ENCODE assay signal across 17 cellular contexts in genomic region chr9:114307323-114308250, GRCh38. TPM values are rescaled to one million over a fixed set of nuclear protein-coding genes. Genes with fewer than 3 reads are reported as not detected.
DNase-seq lines count a peak whose midpoint lies in the region; ATAC-seq and TF ChIP-seq lines count a peak whose summit lies in the region.
"Had no signal": no experiment of that assay in that cellular context is flagged by ENCODE, and none has a peak within 500 bp of the region (broad histone marks: within the 10 kb centered on the region; RNA-seq: fewer than 3 reads in every experiment).

No MANE protein-coding gene starts in this region.

- no peak overlapping the region for H3K4me2 ChIP-seq in osteoblast (ENCODE audit: insufficient read depth, low read length)
- H3K4me2 ChIP-seq: PC-9 had no signal

- no peaks in the 10 kb centered on the region for H3K27me3 ChIP-seq in colonic mucosa
- H3K27me3 ChIP-seq in osteoblast (ENCODE audit: insufficient read depth, low read length) = no peaks in the 10 kb centered on the region
- no peaks in the 10 kb centered on the region for H3K27me3 ChIP-seq in left ventricle myocardium inferior (ENCODE audit: low read depth)
- H3K27me3 ChIP-seq: right atrium auricular region, transverse colon had no signal

- H3K79me2 ChIP-seq in osteoblast (ENCODE audit: insufficient read depth, low read length) = no peaks in the 10 kb centered on the region

- H3K9me3 ChIP-seq in colonic mucosa = no peaks in the 10 kb centered on the region
- H3K9me3 ChIP-seq in osteoblast (ENCODE audit: low read depth, low read length) = no peaks in the 10 kb centered on the region
- no peaks in the 10 kb centered on the region for H3K9me3 ChIP-seq in left ventricle myocardium inferior (replicated peaks)
- H3K9me3 ChIP-seq: right atrium auricular region, transverse colon had no signal

- H3K9ac ChIP-seq in colonic mucosa (ENCODE audit: low read depth in 2 of 2, low read length in 2 of 2) = no peak overlapping the region

- no peaks in the 10 kb centered on the region for H4K20me1 ChIP-seq in osteoblast (ENCODE audit: insufficient read depth, low read length)

- H3K27ac ChIP-seq in colonic mucosa (no peak overlapping the region), osteoblast (ENCODE audit: low read depth, low read length) (no peak overlapping the region), left ventricle myocardium inferior (replicated peaks) (no peak overlapping the region)
- H3K27ac ChIP-seq: PC-9, right atrium auricular region, transverse colon had no signal

- H3K4me3 ChIP-seq in colonic mucosa (no peak overlapping the region), osteoblast (ENCODE audit: insufficient read depth, low read length) (no peak overlapping the region), left ventricle myocardium inferior (no peak overlapping the region)
- H3K4me3 ChIP-seq: PC-9, right atrium auricular region, transverse colon had no signal

- intact Hi-C loops in colonic mucosa (cut with DNase I) = no loop called here
- intact Hi-C loops in left ventricle myocardium inferior (cut with micrococcal nuclease) = no loop called here

- ATAC-seq in GM18907 (IDR thresholded peaks at IDR 0.05; ENCODE audit: unreplicated experiment) = no peak
- no peak for ATAC-seq in GM21528 (IDR thresholded peaks at IDR 0.05; ENCODE audit: low FRiP score, unreplicated experiment)
- no peak for ATAC-seq in HG02973 (IDR thresholded peaks at IDR 0.05; ENCODE audit: unreplicated experiment)
- ATAC-seq: naive thymus-derived CD8-positive, alpha-beta T cell had no signal

- no peak for TF ChIP-seq CTCF in colonic mucosa (IDR thresholded peaks at IDR 0.05)
- no peak for TF ChIP-seq CTCF in osteoblast (IDR thresholded peaks at IDR 0.05; ENCODE audit: extremely low read depth, low read depth, low read length)
- TF ChIP-seq CTCF in left ventricle myocardium inferior (IDR thresholded peaks at IDR 0.05; ENCODE audit: borderline replicate concordance) = no peak

- DNase-seq in 8988T (peak; percentile 1), HCEC 1CT (peak; percentile 32), colonic mucosa (peak; percentile 11), osteoblast (ENCODE audit: insufficient read length, low spot score, missing footprints) (peak; percentile 92), left ventricle myocardium inferior (no peak)
- DNase-seq: DMS 273 treated with DMSO at 0.1 percent for 48 hours, NCI-H2081 treated with DMSO at 0.1 percent for 48 hours, NCI-H526, PC-9, transverse colon had no signal

- H2AFZ ChIP-seq in osteoblast (ENCODE audit: low read length) = no peak overlapping the region
- H2AFZ ChIP-seq: PC-9 had no signal

- H3K36me3 ChIP-seq in colonic mucosa (no peaks in the 10 kb centered on the region), osteoblast (ENCODE audit: insufficient read depth, low read length) (peaks cover 2% of the 10 kb centered on the region), left ventricle myocardium inferior (peaks cover 11% of the 10 kb centered on the region)
- H3K36me3 ChIP-seq: right atrium auricular region, transverse colon had no signal

- H3K4me1 ChIP-seq in colonic mucosa (no peaks in the 10 kb centered on the region), osteoblast (ENCODE audit: insufficient read depth, low read length) (peaks cover 5% of the 10 kb centered on the region), left ventricle myocardium inferior (peaks cover 8% of the 10 kb centered on the region)
- H3K4me1 ChIP-seq: transverse colon had no signal

RNA-seq across cellular contexts. Expression of gene ORM1, which starts 15.3 kb away (rescaled TPM):
- total RNA-seq in colonic mucosa (10 to 100 TPM in 1 of 2 donors, not detected in 1; 10.3 TPM), osteoblast (not detected in 2 replicates), left ventricle myocardium inferior (not detected)
- total RNA-seq: activated naive CD8-positive, alpha-beta T cell treated with anti-CD3 and anti-CD28 coated beads, Interleukin-2, amount 10 ng/mL, durations not matched to agents 7 days and 5 days; lower leg skin; naive thymus-derived CD8-positive, alpha-beta T cell; PC-9; right atrium auricular region; transverse colon had no signal

RNA-seq across cellular contexts. Expression of gene ORM2, which starts 22.1 kb away (rescaled TPM):
- total RNA-seq in colonic mucosa = 1 to 10 TPM in 1 of 2 donors, not detected in 1; 2.4 TPM
- not detected in 2 replicates for total RNA-seq in osteoblast
- total RNA-seq in left ventricle myocardium inferior = not detected
- total RNA-seq: activated naive CD8-positive, alpha-beta T cell treated with anti-CD3 and anti-CD28 coated beads, Interleukin-2, amount 10 ng/mL, durations not matched to agents 7 days and 5 days; lower leg skin; naive thymus-derived CD8-positive, alpha-beta T cell; PC-9; right atrium auricular region; transverse colon had no signal
